Comparison of ENCODE assay signal across 8 cellular contexts in the genomic region with DNA sequence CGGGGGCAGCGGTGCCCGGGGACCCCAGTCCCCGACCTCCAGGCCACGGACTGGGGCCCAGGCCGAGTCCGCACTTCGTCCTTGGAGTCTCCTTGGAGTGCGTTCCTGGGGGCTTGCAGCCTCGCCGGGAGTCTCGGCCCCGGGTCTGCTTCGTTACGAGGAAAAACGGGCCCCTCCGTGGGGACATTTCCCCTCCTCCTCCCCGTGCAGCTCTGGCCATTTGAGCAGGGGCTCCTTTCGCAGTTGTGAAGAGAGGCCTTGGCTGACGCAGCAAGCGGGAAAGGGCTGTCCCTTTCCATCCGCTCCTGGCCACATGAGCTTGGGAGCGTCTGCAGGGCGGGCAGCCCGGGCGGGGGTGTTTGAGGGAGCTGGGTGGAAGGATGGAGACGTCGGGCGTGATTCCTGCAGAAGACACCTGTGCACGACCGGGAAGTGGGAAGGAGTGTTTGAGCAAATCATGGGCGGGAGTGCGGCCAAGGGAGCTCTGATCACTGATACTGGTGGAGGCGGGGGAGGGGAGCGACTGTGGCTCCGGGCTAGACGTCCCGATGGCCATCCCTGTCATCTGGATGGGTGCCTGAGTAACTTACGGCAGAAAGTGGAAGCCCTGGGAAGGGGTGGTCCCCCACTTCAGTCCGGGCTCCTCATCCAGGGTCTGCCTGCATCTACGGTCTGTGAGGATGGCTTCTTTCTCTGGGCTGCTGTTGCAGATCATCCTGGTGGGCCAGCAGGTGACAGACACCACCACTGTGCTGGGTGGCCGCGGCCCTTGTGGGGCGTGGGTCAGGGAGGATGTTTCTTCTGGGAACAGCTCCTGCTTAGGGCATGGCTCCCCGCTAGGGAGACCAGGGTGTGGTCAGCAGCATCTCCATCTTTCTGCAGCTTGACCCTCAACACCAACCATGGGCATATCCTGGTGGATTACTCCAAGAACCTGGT. TPM values are rescaled to one million over a fixed set of nuclear protein-coding genes. Genes with fewer than 3 reads are reported as not detected.
DNase-seq lines count a peak whose midpoint lies in the region; ATAC-seq and TF ChIP-seq lines count a peak whose summit lies in the region.

No MANE protein-coding gene starts in this region.

- no peaks in the 10 kb centered on the region for H3K9me3 ChIP-seq in PC-3 (ENCODE audit: low read length)
- no peaks in the 10 kb centered on the region for H3K9me3 ChIP-seq in mammary epithelial cell (replicated peaks; ENCODE audit: insufficient read depth, low read length)
- no peaks in the 10 kb centered on the region for H3K9me3 ChIP-seq in skeletal muscle tissue (ENCODE audit: control insufficient read depth in 3 of 3, low read length in 3 of 3)

- no peak for TF ChIP-seq POLR2A in GM18505 (IDR thresholded peaks at IDR 0.05; ENCODE audit: borderline replicate concordance, extremely low read depth, insufficient read depth, insufficient read length)

- peaks cover 1% of the 10 kb centered on the region for H3K27me3 Mint-ChIP-seq in HFFc6 (ENCODE audit: insufficient read depth)

- H3K27ac Mint-ChIP-seq in HFFc6, result peak overlapping the region; percentile 63

- H3K4me1 ChIP-seq in PC-3 (ENCODE audit: insufficient read depth, low read length) (peaks cover 15% of the 10 kb centered on the region), mammary epithelial cell (ENCODE audit: insufficient read depth, low read length) (peaks cover 18% of the 10 kb centered on the region), skeletal muscle tissue (ENCODE audit: control insufficient read depth in 3 of 3, insufficient read depth in 3 of 3, low read length in 3 of 3) (peaks cover 45 to 56% (median 51%) of the 10 kb centered on the region in 3 donors)

- in situ Hi-C loops in mammary epithelial cell (cut with MboI; ENCODE audit: low sequenced_read_pairs in 2 of 2), result no loop called here

- H3K27ac ChIP-seq in PC-3 (ENCODE audit: low read length) (peak overlapping the region; percentile 23; the same call in 1 of the 2 replicates), mammary epithelial cell (ENCODE audit: insufficient read depth, low read depth, low read length) (peak overlapping the region; percentile 49), skeletal muscle tissue (ENCODE audit: low read depth, low read length) (peak overlapping the region; percentile 91)

- H3K36me3 Mint-ChIP-seq in HFFc6 (ENCODE audit: low read depth), result peaks cover 30% of the 10 kb centered on the region

- H3K27me3 ChIP-seq in PC-3 (ENCODE audit: low read length), result no peaks in the 10 kb centered on the region
- H3K27me3 ChIP-seq in mammary epithelial cell (ENCODE audit: insufficient read depth, low read length), result no peaks in the 10 kb centered on the region
- no peaks in the 10 kb centered on the region for H3K27me3 ChIP-seq in skeletal muscle tissue (ENCODE audit: control insufficient read depth in 3 of 3, insufficient read depth in 3 of 3, low read length in 3 of 3)

- H3K4me1 Mint-ChIP-seq in HFFc6 (ENCODE audit: low read depth), result peaks cover 27% of the 10 kb centered on the region

- dilution Hi-C loops in mammary epithelial cell (cut with HindIII; ENCODE audit: low sequenced_read_pairs), result no loop called here

- POLR2A ChIA-PET in PC-3 (lab: Charles Lee; ENCODE audit: unreplicated experiment), result interaction anchor here (0.5 kb wide), 1 partner anchor 92 kb away, joined by 4 read pairs; no protein-coding TSS in a partner anchor

- BruUV-seq in PC-3 (replicated peaks; lab: Mats Ljungman, UMichigan), result TSS peak; percentile 43
- BruUV-seq in mammary epithelial cell (replicated peaks; lab: Mats Ljungman, UMichigan), result no TSS peak

- H3K79me2 ChIP-seq in PC-3 (ENCODE audit: low read length) (peaks cover 48% of the 10 kb centered on the region), mammary epithelial cell (ENCODE audit: insufficient read depth, low read length) (peaks cover 57% of the 10 kb centered on the region)

- H3K9ac ChIP-seq in PC-3 (ENCODE audit: low read length), result peak overlapping the region; percentile 86
- peak overlapping the region; percentile 67 for H3K9ac ChIP-seq in mammary epithelial cell (ENCODE audit: insufficient read depth, low read length)
- H3K9ac ChIP-seq in skeletal muscle tissue (ENCODE audit: low read depth in 1 of 3, low read length in 3 of 3), result peak overlapping the region; percentile 89 to 96 (median 89)

- no peaks in the 10 kb centered on the region for H3K9me3 Mint-ChIP-seq in HFFc6

- H3K4me3 Mint-ChIP-seq in HFFc6, result peak overlapping the region; percentile 98

- H3K4me3 ChIP-seq in PC-3 (ENCODE audit: low read length) (peak overlapping the region; percentile 96), mammary epithelial cell (replicated peaks in 1 of 3; ENCODE audit: insufficient read depth in 1 of 3, low read depth in 2 of 3, low read length in 3 of 3) (peak overlapping the region; percentile 83 to 92 (median 89)), skeletal muscle tissue (ENCODE audit: low read length in 3 of 3) (peak overlapping the region; percentile 82 to 94 (median 87))

- CTCF ChIA-PET in PC-3 (lab: Charles Lee) (no interaction called here), mammary epithelial cell (lab: Charles Lee; ENCODE audit: low non-redundant PET) (interaction anchor here (0.6 kb wide), 1 partner anchor 116 kb away, joined by 4 read pairs; a partner anchor contains a TSS)

- no peaks in the 10 kb centered on the region for H3K9me2 ChIP-seq in PC-3 (replicated peaks; ENCODE audit: low read length)

- H3K36me3 ChIP-seq in PC-3 (ENCODE audit: low read depth, low read length) (peaks cover 24% of the 10 kb centered on the region), mammary epithelial cell (ENCODE audit: insufficient read depth, low read length) (peaks cover 18% of the 10 kb centered on the region), skeletal muscle tissue (ENCODE audit: control insufficient read depth in 3 of 3, insufficient read depth in 3 of 3, low read length in 3 of 3) (peaks cover 39 to 44% (median 41%) of the 10 kb centered on the region in 3 donors)

- WGBS in mammary epithelial cell (ENCODE audit: low coverage, missing lambda C conversion rate), result 37% methylated on average over 12 of the region's 45 CpGs

- no peak for TF ChIP-seq CTCF in HFFc6 (IDR thresholded peaks at IDR 0.05)
- TF ChIP-seq CTCF in PC-3 (conservative IDR thresholded peaks at IDR 0.05; ENCODE audit: low read depth, low read length), result no peak
- TF ChIP-seq CTCF in mammary epithelial cell (conservative IDR thresholded peaks at IDR 0.05 in 1 of 2, IDR thresholded peaks at IDR 0.05 in 1 of 2; ENCODE audit: extremely low read depth in 1 of 2, insufficient read depth in 1 of 2, low read depth in 1 of 2, low read length in 2 of 2), result no peak

- DNase-seq in D341Med (ENCODE audit: low spot score) (peak; percentile 60), HFFc6 (no peak), PC-3 (peak; percentile 14), mammary epithelial cell (peak; percentile 31), iPS-NIHi7 (ENCODE audit: extremely low spot score) (peak; percentile 40), NOMO-1 treated with dmso at 0.1 percent for 144 hours (lab: John Stamatoyannopoulos, UW; ENCODE audit: unreplicated experiment) (no peak)

- H3F3A ChIP-seq in PC-3 (ENCODE audit: low read length, unreplicated experiment), result no peaks in the 10 kb centered on the region

- intact Hi-C loops in PC-3 (cut with micrococcal nuclease) (no loop called here), mammary epithelial cell (cut with micrococcal nuclease) (loop anchor here (1.0 kb wide), 1 partner anchor 39 kb away; a partner anchor contains a TSS)

- H4K20me1 ChIP-seq in PC-3 (ENCODE audit: low read length) (peaks cover 21% of the 10 kb centered on the region; the same call in 1 of the 2 replicates), mammary epithelial cell (ENCODE audit: insufficient read depth, low read length) (no peaks in the 10 kb centered on the region)

- H2AFZ ChIP-seq in PC-3 (ENCODE audit: low read length) (peak overlapping the region; percentile 87), mammary epithelial cell (ENCODE audit: low read depth, low read length) (peak overlapping the region; percentile 91)

- peak; percentile 56 for ATAC-seq in PC-3
- ATAC-seq in GM18505 (IDR thresholded peaks at IDR 0.05; ENCODE audit: unreplicated experiment), result no peak

- H3K4me2 ChIP-seq in PC-3 (ENCODE audit: low read length) (peak overlapping the region; percentile 96), mammary epithelial cell (ENCODE audit: insufficient read depth, low read depth, low read length) (peak overlapping the region; percentile 82)

RNA-seq across cellular contexts. Expression of a gene that starts 0.7 kb away (rescaled TPM):
- 100 to 1,000 TPM; 171 to 254 (median 212) TPM for total RNA-seq in HFFc6 (2021; fragmentation: NEBNext Ultra II Directional; extraction: Animal tissue kit (Norgen Biotek cat#: 25700))
- total RNA-seq in PC-3 (2014; rRNA removed) (263 and 319 TPM in 2 replicates), mammary epithelial cell (100 to 1,000 TPM; 131 to 411 TPM), skeletal muscle tissue (80.4 TPM)
- 344 TPM for polyA plus RNA-seq in mammary epithelial cell
- polyA minus RNA-seq in mammary epithelial cell, result 965 TPM

RNA-seq across cellular contexts. Expression of a gene that starts 38.5 kb away (rescaled TPM):
- 10 to 100 TPM in 5 of 6 experiments, 1 to 10 TPM in 1; 8.8 to 13.3 (median 12.0) TPM for total RNA-seq in HFFc6 (2021; fragmentation: NEBNext Ultra II Directional; extraction: Animal tissue kit (Norgen Biotek cat#: 25700))
- total RNA-seq in PC-3 (2014; rRNA removed), result 31.5 and 38.4 TPM in 2 replicates
- 10 to 100 TPM in 1 of 2 donors, 1 to 10 TPM in 1; 5.2 to 17.2 TPM for total RNA-seq in mammary epithelial cell
- polyA plus RNA-seq in mammary epithelial cell, result 20.1 TPM
- polyA minus RNA-seq in mammary epithelial cell, result 21.2 TPM
- 19.8 TPM for total RNA-seq in skeletal muscle tissue

Comparison
In these comparisons a context has a peak if more than half of its experiments do, and no peak if none do; other contexts are left out.
1. DNase-seq: peak in D341Med (single experiment), PC-3 (single experiment), mammary epithelial cell (single experiment) and iPS-NIHi7 (single experiment); none in HFFc6 (single experiment) and NOMO-1 treated with dmso at 0.1 percent for 144 hours (single experiment).
2. H3K27ac ChIP-seq: peak in every context shown above with its lines; median percentile 91 in skeletal muscle tissue; 49 in mammary epithelial cell; 23 in PC-3.
3. Peak in every context shown above with its lines, with median percentiles within 50 percentile points of each other: H3K4me3 ChIP-seq and H3K9ac ChIP-seq.